Comparison of ENCODE assay signal across 3 cellular contexts in the genomic region with DNA sequence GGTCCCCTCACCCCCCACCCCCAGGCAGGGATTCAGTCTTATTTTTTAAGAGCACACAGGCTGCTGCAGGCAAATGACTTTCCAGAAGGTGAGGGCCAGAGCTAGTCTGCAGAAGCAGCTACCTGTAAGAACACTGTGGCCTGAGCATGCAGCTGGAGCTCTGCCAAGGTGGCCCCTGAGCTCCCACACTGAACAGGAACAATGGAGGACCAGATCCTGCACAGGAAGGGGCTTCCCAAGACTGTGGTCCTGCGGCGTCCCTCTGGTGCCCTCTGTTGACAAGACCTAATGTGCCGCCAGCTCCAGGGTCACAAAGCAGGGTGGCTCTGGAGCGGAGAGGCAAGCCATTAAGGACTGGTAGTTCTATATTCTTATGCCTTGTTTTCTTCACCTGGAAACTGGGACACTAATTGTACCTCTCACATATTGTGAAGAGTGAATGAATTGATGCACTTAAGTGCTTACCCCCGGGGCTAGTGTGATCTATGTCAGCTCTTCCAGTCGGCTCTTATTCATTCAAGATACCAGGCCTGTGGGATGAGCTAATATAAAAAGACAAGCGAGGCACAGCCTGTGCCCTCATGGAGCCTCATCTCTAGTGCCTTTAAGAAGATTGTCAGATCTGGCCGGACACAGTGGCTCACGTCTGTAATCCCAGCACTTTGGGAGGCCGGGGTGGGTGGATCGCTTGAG.
TF ChIP-seq lines count a peak whose summit lies in the region.

No MANE protein-coding gene starts in this region.

TF ChIP-seq in HEK293, 187 proteins besides CTCF, POLR2A, EP300 and RAD21 (continues in another document):
- TF ChIP-seq ZNF239 (tag by site-specific recombination; IDR thresholded peaks at IDR 0.05) (no peak), ZNF626 (tag by site-specific recombination; IDR thresholded peaks at IDR 0.05) (no peak), YY1 (tag by site-specific recombination; IDR thresholded peaks at IDR 0.05) (peak; percentile 57; the same call in 1 of the 2 replicates), ZNF513 (tag by site-specific recombination; IDR thresholded peaks at IDR 0.05) (no peak), ZNF223 (tag by site-specific recombination; IDR thresholded peaks at IDR 0.05) (no peak), ZNF174 (tag by site-specific recombination; IDR thresholded peaks at IDR 0.05) (no peak)
- TF ChIP-seq, protein P1, sequence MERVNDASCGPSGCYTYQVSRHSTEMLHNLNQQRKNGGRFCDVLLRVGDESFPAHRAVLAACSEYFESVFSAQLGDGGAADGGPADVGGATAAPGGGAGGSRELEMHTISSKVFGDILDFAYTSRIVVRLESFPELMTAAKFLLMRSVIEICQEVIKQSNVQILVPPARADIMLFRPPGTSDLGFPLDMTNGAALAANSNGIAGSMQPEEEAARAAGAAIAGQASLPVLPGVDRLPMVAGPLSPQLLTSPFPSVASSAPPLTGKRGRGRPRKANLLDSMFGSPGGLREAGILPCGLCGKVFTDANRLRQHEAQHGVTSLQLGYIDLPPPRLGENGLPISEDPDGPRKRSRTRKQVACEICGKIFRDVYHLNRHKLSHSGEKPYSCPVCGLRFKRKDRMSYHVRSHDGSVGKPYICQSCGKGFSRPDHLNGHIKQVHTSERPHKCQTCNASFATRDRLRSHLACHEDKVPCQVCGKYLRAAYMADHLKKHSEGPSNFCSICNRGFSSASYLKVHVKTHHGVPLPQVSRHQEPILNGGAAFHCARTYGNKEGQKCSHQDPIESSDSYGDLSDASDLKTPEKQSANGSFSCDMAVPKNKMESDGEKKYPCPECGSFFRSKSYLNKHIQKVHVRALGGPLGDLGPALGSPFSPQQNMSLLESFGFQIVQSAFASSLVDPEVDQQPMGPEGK (tag by site-specific recombination; IDR thresholded peaks at IDR 0.05), result peak; percentile 61

TF ChIP-seq in K562, 482 proteins besides CTCF, POLR2A, EP300 and RAD21 (continues in another document):
- TF ChIP-seq ZBTB7A (IDR thresholded peaks at IDR 0.05; ENCODE audit: borderline replicate concordance, control insufficient read depth, low read depth, low read length) (peak; percentile 57; the same call in 1 of the 2 replicates), RBM14 (IDR thresholded peaks at IDR 0.05; ENCODE audit: borderline replicate concordance, insufficient read depth, low read depth, low read length) (no peak), ELF2 (CRISPR knock-in tag; IDR thresholded peaks at IDR 0.05) (no peak), ZNF584 (CRISPR knock-in tag; IDR thresholded peaks at IDR 0.05; ENCODE audit: low read depth) (no peak), ETV5 (CRISPR knock-in tag; IDR thresholded peaks at IDR 0.05; ENCODE audit: low read depth) (0 out of 2 replicates have a peak, but pooled peaks have one; percentile 32), SMC3 (conservative IDR thresholded peaks at IDR 0.05; ENCODE audit: insufficient read depth, low read depth, low read length) (peak; percentile 55; the same call in 1 of the 2 replicates), NCOA2 (IDR thresholded peaks at IDR 0.05; ENCODE audit: partially characterized antibody in 2 of 2) (no peak), SUPT5H (IDR thresholded peaks at IDR 0.05) (no peak), ZNF717 (CRISPR knock-in tag; IDR thresholded peaks at IDR 0.05) (no peak), RCOR1 (IDR thresholded peaks at IDR 0.05; ENCODE audit: borderline replicate concordance in 1 of 2, low read depth in 2 of 2, low read length in 2 of 2) (0 out of 4 replicates have a peak, but pooled peaks of 1 of the 2 experiments have one; percentile 26), NCOA1 (IDR thresholded peaks at IDR 0.05; ENCODE audit: low read depth) (no peak), HDGF (IDR thresholded peaks at IDR 0.05) (no peak), NFIC (IDR thresholded peaks at IDR 0.05) (peak; percentile 51; the same call in 1 of the 2 replicates), CC2D1A (IDR thresholded peaks at IDR 0.05) (0 out of 2 replicates have a peak, but pooled peaks have one; percentile 27), SMAD4 (CRISPR knock-in tag; conservative IDR thresholded peaks at IDR 0.05) (no peak), ZNF124 (CRISPR knock-in tag; IDR thresholded peaks at IDR 0.05) (no peak), YY1 (IDR thresholded peaks at IDR 0.05; ENCODE audit: borderline replicate concordance in 1 of 3, control insufficient read depth in 1 of 3, extremely low read depth in 1 of 3, insufficient read depth in 3 of 3, insufficient read length in 1 of 3, insufficient replicate concordance in 2 of 3, low read depth in 1 of 3, low read length in 2 of 3) (peak in 2 of 3 experiments; percentile 38 to 46)
- TF ChIP-seq, protein P2, sequence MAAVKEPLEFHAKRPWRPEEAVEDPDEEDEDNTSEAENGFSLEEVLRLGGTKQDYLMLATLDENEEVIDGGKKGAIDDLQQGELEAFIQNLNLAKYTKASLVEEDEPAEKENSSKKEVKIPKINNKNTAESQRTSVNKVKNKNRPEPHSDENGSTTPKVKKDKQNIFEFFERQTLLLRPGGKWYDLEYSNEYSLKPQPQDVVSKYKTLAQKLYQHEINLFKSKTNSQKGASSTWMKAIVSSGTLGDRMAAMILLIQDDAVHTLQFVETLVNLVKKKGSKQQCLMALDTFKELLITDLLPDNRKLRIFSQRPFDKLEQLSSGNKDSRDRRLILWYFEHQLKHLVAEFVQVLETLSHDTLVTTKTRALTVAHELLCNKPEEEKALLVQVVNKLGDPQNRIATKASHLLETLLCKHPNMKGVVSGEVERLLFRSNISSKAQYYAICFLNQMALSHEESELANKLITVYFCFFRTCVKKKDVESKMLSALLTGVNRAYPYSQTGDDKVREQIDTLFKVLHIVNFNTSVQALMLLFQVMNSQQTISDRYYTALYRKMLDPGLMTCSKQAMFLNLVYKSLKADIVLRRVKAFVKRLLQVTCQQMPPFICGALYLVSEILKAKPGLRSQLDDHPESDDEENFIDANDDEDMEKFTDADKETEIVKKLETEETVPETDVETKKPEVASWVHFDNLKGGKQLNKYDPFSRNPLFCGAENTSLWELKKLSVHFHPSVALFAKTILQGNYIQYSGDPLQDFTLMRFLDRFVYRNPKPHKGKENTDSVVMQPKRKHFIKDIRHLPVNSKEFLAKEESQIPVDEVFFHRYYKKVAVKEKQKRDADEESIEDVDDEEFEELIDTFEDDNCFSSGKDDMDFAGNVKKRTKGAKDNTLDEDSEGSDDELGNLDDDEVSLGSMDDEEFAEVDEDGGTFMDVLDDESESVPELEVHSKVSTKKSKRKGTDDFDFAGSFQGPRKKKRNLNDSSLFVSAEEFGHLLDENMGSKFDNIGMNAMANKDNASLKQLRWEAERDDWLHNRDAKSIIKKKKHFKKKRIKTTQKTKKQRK (IDR thresholded peaks at IDR 0.05; ENCODE audit: borderline replicate concordance, low read depth, low read length), result no peak
- TF ChIP-seq, protein P3, sequence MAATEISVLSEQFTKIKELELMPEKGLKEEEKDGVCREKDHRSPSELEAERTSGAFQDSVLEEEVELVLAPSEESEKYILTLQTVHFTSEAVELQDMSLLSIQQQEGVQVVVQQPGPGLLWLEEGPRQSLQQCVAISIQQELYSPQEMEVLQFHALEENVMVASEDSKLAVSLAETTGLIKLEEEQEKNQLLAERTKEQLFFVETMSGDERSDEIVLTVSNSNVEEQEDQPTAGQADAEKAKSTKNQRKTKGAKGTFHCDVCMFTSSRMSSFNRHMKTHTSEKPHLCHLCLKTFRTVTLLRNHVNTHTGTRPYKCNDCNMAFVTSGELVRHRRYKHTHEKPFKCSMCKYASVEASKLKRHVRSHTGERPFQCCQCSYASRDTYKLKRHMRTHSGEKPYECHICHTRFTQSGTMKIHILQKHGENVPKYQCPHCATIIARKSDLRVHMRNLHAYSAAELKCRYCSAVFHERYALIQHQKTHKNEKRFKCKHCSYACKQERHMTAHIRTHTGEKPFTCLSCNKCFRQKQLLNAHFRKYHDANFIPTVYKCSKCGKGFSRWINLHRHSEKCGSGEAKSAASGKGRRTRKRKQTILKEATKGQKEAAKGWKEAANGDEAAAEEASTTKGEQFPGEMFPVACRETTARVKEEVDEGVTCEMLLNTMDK (IDR thresholded peaks at IDR 0.05; ENCODE audit: borderline replicate concordance, insufficient read depth, low read depth, low read length, poor library complexity, severe bottlenecking), result no peak
- TF ChIP-seq, protein P4, sequence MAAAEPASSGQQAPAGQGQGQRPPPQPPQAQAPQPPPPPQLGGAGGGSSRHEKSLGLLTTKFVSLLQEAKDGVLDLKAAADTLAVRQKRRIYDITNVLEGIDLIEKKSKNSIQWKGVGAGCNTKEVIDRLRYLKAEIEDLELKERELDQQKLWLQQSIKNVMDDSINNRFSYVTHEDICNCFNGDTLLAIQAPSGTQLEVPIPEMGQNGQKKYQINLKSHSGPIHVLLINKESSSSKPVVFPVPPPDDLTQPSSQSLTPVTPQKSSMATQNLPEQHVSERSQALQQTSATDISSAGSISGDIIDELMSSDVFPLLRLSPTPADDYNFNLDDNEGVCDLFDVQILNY (CRISPR knock-in tag; IDR thresholded peaks at IDR 0.05), result no peak

TF ChIP-seq in HepG2, 621 proteins besides CTCF, POLR2A, EP300 and RAD21 (continues in another document):
- TF ChIP-seq TOE1 (CRISPR knock-in tag; IDR thresholded peaks at IDR 0.05), result no peak
- TF ChIP-seq PITX1 (CRISPR knock-in tag; IDR thresholded peaks at IDR 0.05), result peak; percentile 22; the same call in 1 of the 2 replicates
- no peak for TF ChIP-seq ZNF18 (CRISPR knock-in tag; IDR thresholded peaks at IDR 0.05; ENCODE audit: insufficient replicate concordance)
- TF ChIP-seq PAX8 (CRISPR knock-in tag; IDR thresholded peaks at IDR 0.05; ENCODE audit: borderline replicate concordance), result no peak
- peak; percentile 19; the same call in 1 of the 2 replicates for TF ChIP-seq SAP130 (CRISPR knock-in tag; IDR thresholded peaks at IDR 0.05; ENCODE audit: low read depth)
- peak; percentile 79 for TF ChIP-seq ZNF574 (CRISPR knock-in tag; IDR thresholded peaks at IDR 0.05)
- peak; percentile 49; the same call in 1 of the 2 replicates for TF ChIP-seq ETV5 (CRISPR knock-in tag; IDR thresholded peaks at IDR 0.05; ENCODE audit: borderline replicate concordance)
- TF ChIP-seq, protein P5, sequence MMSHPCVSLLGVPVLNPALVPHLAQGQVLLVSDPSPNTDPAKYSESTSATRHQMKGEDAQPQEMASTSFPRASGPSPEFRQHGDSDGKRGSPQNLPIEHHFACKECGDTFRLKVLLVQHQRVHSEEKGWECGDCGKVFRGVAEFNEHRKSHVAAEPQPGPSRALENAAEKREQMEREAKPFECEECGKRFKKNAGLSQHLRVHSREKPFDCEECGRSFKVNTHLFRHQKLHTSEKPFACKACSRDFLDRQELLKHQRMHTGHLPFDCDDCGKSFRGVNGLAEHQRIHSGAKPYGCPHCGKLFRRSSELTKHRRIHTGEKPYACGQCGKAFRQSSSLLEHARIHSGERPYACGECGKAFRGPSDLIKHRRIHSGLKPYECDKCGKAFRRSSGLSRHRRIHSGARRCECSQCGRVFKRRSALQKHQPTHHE (CRISPR knock-in tag; IDR thresholded peaks at IDR 0.05; ENCODE audit: borderline replicate concordance), result no peak
- TF ChIP-seq KAT8 (CRISPR knock-in tag; IDR thresholded peaks at IDR 0.05), result 0 out of 2 replicates have a peak, but pooled peaks have one; percentile 38
- TF ChIP-seq ZNF704 (CRISPR knock-in tag; IDR thresholded peaks at IDR 0.05; ENCODE audit: borderline replicate concordance), result no peak
- TF ChIP-seq SOX6 (IDR thresholded peaks at IDR 0.05), result no peak
- TF ChIP-seq SOX6 (CRISPR knock-in tag; IDR thresholded peaks at IDR 0.05), result 0 out of 2 replicates have a peak, but pooled peaks have one; percentile 16
- TF ChIP-seq SOX5 (CRISPR knock-in tag; IDR thresholded peaks at IDR 0.05; ENCODE audit: borderline replicate concordance), result 0 out of 2 replicates have a peak, but pooled peaks have one; percentile 13
- no peak for TF ChIP-seq MXD1 (CRISPR knock-in tag; IDR thresholded peaks at IDR 0.05)
- TF ChIP-seq GABPA (IDR thresholded peaks at IDR 0.05; ENCODE audit: low read depth, low read length), result no peak
- 0 out of 2 replicates have a peak, but pooled peaks have one; percentile 11 for TF ChIP-seq GABPA (CRISPR knock-in tag; IDR thresholded peaks at IDR 0.05; ENCODE audit: low read depth)
- 0 out of 2 replicates have a peak, but pooled peaks have one; percentile 39 for TF ChIP-seq MIER3 (CRISPR knock-in tag; IDR thresholded peaks at IDR 0.05; ENCODE audit: borderline replicate concordance)
- TF ChIP-seq ZNF34 (CRISPR knock-in tag; IDR thresholded peaks at IDR 0.05; ENCODE audit: borderline replicate concordance), result no peak
- peak; percentile 81 for TF ChIP-seq XRCC5 (optimal IDR thresholded peaks at IDR 0.05; ENCODE audit: low read length)
- 0 out of 2 replicates have a peak, but pooled peaks have one; percentile 24 for TF ChIP-seq REPIN1 (CRISPR knock-in tag; IDR thresholded peaks at IDR 0.05; ENCODE audit: borderline replicate concordance, low read depth)
- peak; percentile 26; the same call in 1 of the 2 replicates for TF ChIP-seq ZMYM4 (CRISPR knock-in tag; IDR thresholded peaks at IDR 0.05)
